1 cellular context compared by ENCODE assay signal in the genomic region with DNA sequence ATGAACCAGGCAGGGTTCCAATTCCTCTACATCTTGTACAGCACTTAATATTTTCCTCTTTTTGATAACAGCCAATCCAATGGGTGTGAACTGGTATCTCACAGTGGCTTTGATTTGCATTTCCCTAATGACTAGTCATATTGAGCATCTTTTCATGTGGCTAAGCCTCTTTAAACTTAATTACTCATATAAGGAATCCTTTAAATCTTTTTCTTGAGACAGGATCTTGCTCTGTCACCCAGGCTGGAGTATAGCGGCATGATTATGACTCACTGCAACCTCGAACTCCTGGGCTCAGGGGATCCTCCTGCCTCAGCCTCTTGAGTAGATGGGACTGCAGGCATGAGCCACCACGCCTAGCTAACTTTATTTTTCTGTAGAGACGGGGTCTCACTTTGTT.
TF ChIP-seq lines count a peak whose summit lies in the region.

No MANE protein-coding gene starts in this region.

TF ChIP-seq in HepG2, 621 proteins besides CTCF, POLR2A, EP300 and RAD21:
- TF ChIP-seq, protein P1, sequence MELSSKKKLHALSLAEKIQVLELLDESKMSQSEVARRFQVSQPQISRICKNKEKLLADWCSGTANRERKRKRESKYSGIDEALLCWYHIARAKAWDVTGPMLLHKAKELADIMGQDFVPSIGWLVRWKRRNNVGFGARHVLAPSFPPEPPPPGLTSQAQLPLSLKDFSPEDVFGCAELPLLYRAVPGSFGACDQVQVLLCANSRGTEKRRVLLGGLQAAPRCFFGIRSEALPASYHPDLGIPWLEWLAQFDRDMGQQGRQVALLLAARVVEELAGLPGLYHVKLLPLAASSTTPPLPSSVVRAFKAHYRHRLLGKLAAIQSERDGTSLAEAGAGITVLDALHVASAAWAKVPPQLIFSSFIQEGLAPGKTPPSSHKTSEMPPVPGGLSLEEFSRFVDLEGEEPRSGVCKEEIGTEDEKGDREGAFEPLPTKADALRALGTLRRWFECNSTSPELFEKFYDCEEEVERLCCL (CRISPR knock-in tag; IDR thresholded peaks at IDR 0.05; ENCODE audit: borderline replicate concordance), result no peak
- TF ChIP-seq PAF1 (CRISPR knock-in tag; IDR thresholded peaks at IDR 0.05) (no peak), FOXO1 (CRISPR knock-in tag; IDR thresholded peaks at IDR 0.05) (no peak), ZSCAN30 (CRISPR knock-in tag; IDR thresholded peaks at IDR 0.05) (no peak), NFE2L2 (IDR thresholded peaks at IDR 0.05; ENCODE audit: low read length) (no peak)
